In genomic region chr4:119525005-119525749, GRCh38 we compare ENCODE assay signal across 13 cellular contexts.
DNase-seq lines count a peak whose midpoint lies in the region; FAIRE-seq and TF ChIP-seq lines count a peak whose summit lies in the region.
"Had no signal": no experiment of that assay in that cellular context is flagged by ENCODE, and none has a peak within 500 bp of the region (broad histone marks: within the 10 kb centered on the region; RNA-seq: fewer than 3 reads in every experiment).

No MANE protein-coding gene starts in this region.

- H3K27ac ChIP-seq in ascending aorta (peak overlapping the region; percentile 79 to 86), smooth muscle cell (ENCODE audit: low read depth) (peak overlapping the region; percentile 80)

- H3K4me1 ChIP-seq in ascending aorta (peaks cover 4 to 33% of the 10 kb centered on the region in 2 donors), smooth muscle cell (ENCODE audit: low read depth) (peaks cover 34% of the 10 kb centered on the region), HAP-1 (peaks cover 10% of the 10 kb centered on the region)

- H2AFZ ChIP-seq in smooth muscle cell (ENCODE audit: low read depth): no peak overlapping the region

- in situ Hi-C loops in HAP-1 (cut with MboI; ENCODE audit: low sequenced_read_pairs): no loop called here

- no peak for DNase-seq in H54 (ENCODE audit: insufficient read length, low spot score)
- DNase-seq in ascending aorta (ENCODE audit: low spot score in 2 of 2): no peak
- peak; percentile 75 for DNase-seq in glomerular endothelial cell (ENCODE audit: extremely low read depth, low read depth, low spot score)
- DNase-seq in smooth muscle cell (lab: John Stamatoyannopoulos, UW; ENCODE audit: unreplicated experiment): no peak
- no peak for DNase-seq in hypothalamus (lab: John Stamatoyannopoulos, UW)
- DNase-seq in epidermal melanocyte (ENCODE audit: insufficient read length, low spot score): no peak
- no peak for DNase-seq in HAP-1 (ENCODE audit: low spot score in 2 of 2)
- DNase-seq in NCI-H2227 (lab: John Stamatoyannopoulos, UW; ENCODE audit: unreplicated experiment): no peak
- DNase-seq: activated CD8-positive, alpha-beta memory T cell treated with anti-CD3 and anti-CD28 coated beads, Interleukin-2, amount 10 ng/mL, durations not matched to agents 7 days and 5 days; cerebellar nuclear complex; DMS79; NCI-H774 had no signal

- peak overlapping the region; percentile 69 for H3K4me2 ChIP-seq in smooth muscle cell

- intact Hi-C loops in ascending aorta (cut with DNase I): no loop called here

- TF ChIP-seq POLR2A in H54 (IDR thresholded peaks at IDR 0.05; ENCODE audit: low read depth, low read length): no peak

- TF ChIP-seq CTCF in ascending aorta (IDR thresholded peaks at IDR 0.05) (no peak), smooth muscle cell (IDR thresholded peaks at IDR 0.05; ENCODE audit: borderline replicate concordance, insufficient read depth, poor library complexity, severe bottlenecking) (no peak)

- peak; percentile 89 for FAIRE-seq in H54 (lab: Jason Lieb, UNC)

- H3K79me2 ChIP-seq in smooth muscle cell (ENCODE audit: low read depth): no peaks in the 10 kb centered on the region

- H3F3A ChIP-seq in smooth muscle cell (ENCODE audit: low read depth): no peaks in the 10 kb centered on the region

- peak overlapping the region; percentile 23 for H3K9ac ChIP-seq in smooth muscle cell (ENCODE audit: low read depth)

- 53% methylated on average over 5 of the region's 5 CpGs for WGBS in smooth muscle cell (ENCODE audit: low lambda C conversion rate)

- H3K27me3 ChIP-seq in ascending aorta (no peaks in the 10 kb centered on the region), smooth muscle cell (ENCODE audit: low read depth) (no peaks in the 10 kb centered on the region), HAP-1 (ENCODE audit: low read depth) (no peaks in the 10 kb centered on the region)
- H3K27me3 ChIP-seq: tibial nerve had no signal

- no peaks in the 10 kb centered on the region for H4K20me1 ChIP-seq in smooth muscle cell (ENCODE audit: low read depth)

- peaks cover 13 to 23% of the 10 kb centered on the region in 2 donors for H3K36me3 ChIP-seq in ascending aorta
- H3K36me3 ChIP-seq in smooth muscle cell (ENCODE audit: low read depth): no peaks in the 10 kb centered on the region
- no peaks in the 10 kb centered on the region for H3K36me3 ChIP-seq in HAP-1 (replicated peaks)

- H3K9me3 ChIP-seq in ascending aorta (no peaks in the 10 kb centered on the region), smooth muscle cell (replicated peaks; ENCODE audit: low read depth) (no peaks in the 10 kb centered on the region), HAP-1 (no peaks in the 10 kb centered on the region)
- H3K9me3 ChIP-seq: tibial nerve had no signal

- H3K4me3 ChIP-seq in ascending aorta (peak overlapping the region in 1 of 2 donors; percentile 8), smooth muscle cell (no peak overlapping the region), HAP-1 (no peak overlapping the region)
- H3K4me3 ChIP-seq: tibial nerve had no signal
